Comparison of ENCODE assay signal across 1 cellular context in the genomic region with DNA sequence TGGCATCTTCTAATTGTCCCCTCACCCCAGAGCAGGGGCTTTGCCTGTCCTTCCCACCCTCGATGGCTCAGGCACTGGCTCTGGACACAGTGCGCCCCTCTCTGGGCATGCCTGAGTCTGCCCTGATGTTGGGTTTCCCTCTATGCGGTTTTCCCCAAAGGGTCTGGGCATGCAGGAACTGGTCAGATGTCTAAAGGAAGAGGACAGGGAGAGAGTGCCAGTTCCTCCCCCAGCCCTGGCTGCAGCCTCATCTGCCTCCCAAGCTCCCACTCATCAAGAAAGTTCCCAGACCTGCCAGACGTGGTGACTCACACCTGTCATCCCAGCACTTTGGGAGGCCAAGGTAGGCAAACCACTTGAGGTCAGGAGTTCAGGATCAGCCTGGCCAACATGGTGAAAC.
TF ChIP-seq lines count a peak whose summit lies in the region.

No MANE protein-coding gene starts in this region.

TF ChIP-seq in H1, 55 proteins besides CTCF, POLR2A, EP300 and RAD21:
- TF ChIP-seq HDAC2 (IDR thresholded peaks at IDR 0.05; ENCODE audit: borderline replicate concordance in 1 of 2, low read depth in 2 of 2, low read length in 2 of 2) = no peak
- TF ChIP-seq ASH2L (IDR thresholded peaks at IDR 0.05; ENCODE audit: low read length) = no peak
- TF ChIP-seq EZH2 (IDR thresholded peaks at IDR 0.05; ENCODE audit: low read depth, low read length, severe bottlenecking) = no peak
- TF ChIP-seq CREB1 (IDR thresholded peaks at IDR 0.05) = no peak
- TF ChIP-seq JUN (IDR thresholded peaks at IDR 0.05; ENCODE audit: low read depth, low read length) = no peak
- TF ChIP-seq, protein P1, sequence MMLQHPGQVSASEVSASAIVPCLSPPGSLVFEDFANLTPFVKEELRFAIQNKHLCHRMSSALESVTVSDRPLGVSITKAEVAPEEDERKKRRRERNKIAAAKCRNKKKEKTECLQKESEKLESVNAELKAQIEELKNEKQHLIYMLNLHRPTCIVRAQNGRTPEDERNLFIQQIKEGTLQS (IDR thresholded peaks at IDR 0.05; ENCODE audit: insufficient read depth, low read depth, low read length) = no peak
- TF ChIP-seq POLR2AphosphoS5 (IDR thresholded peaks at IDR 0.05; ENCODE audit: low read depth, low read length) = no peak
